Comparison of ENCODE assay signal across 8 cellular contexts in genomic region chrX:23742174-23742692, GRCh38. TPM values are rescaled to one million over a fixed set of nuclear protein-coding genes. Genes with fewer than 3 reads are reported as not detected.
DNase-seq lines count a peak whose midpoint lies in the region; ATAC-seq and TF ChIP-seq lines count a peak whose summit lies in the region.

No MANE protein-coding gene starts in this region.

- DNase-seq in SIG-M5 treated with dmso at 0.1 percent for 504 hours (lab: John Stamatoyannopoulos, UW; ENCODE audit: unreplicated experiment) (peak; percentile 7), SIG-M5 (lab: John Stamatoyannopoulos, UW) (no peak), LoVo (ENCODE audit: low spot score) (peak; percentile 56), fibroblast of lung (ENCODE audit: low read depth in 2 of 2) (peak; percentile 79 to 82)
- DNase-seq in activated CD8-positive, alpha-beta memory T cell treated with anti-CD3 and anti-CD28 coated beads, Interleukin-2, amount 50 U/mL, for 4 hours = peak; percentile 14
- DNase-seq in naive thymus-derived CD8-positive, alpha-beta T cell = peak in 2 of 10 donors; percentile 9 to 15

- no peak for TF ChIP-seq CTCF in fibroblast of lung (conservative IDR thresholded peaks at IDR 0.05 in 1 of 2, IDR thresholded peaks at IDR 0.05 in 1 of 2; ENCODE audit: low read depth in 1 of 2, low read length in 2 of 2)

- no peaks in the 10 kb centered on the region for H3K9me3 ChIP-seq in fibroblast of lung (ENCODE audit: control insufficient read depth, insufficient read depth, low read depth, low read length)

- H2AFZ ChIP-seq in fibroblast of lung (ENCODE audit: low read length) = no peak overlapping the region

- peaks cover 0 to 2% (median 0%) of the 10 kb centered on the region in 9 donors for H3K9me3 Mint-ChIP-seq in naive thymus-derived CD8-positive, alpha-beta T cell

- H3K4me2 ChIP-seq in fibroblast of lung (ENCODE audit: extremely low read depth, insufficient read depth, low read length) = peak overlapping the region; percentile 58

- peak overlapping the region; percentile 78 to 91 (median 89) for H3K4me3 Mint-ChIP-seq in naive thymus-derived CD8-positive, alpha-beta T cell

- H3K4me3 ChIP-seq in fibroblast of lung (replicated peaks in 1 of 4; ENCODE audit: control extremely low read depth in 1 of 4, insufficient read depth in 1 of 4, low read depth in 3 of 4, low read length in 4 of 4) = peak overlapping the region; percentile 49 to 77 (median 62)

- POLR2A ChIA-PET in naive thymus-derived CD8-positive, alpha-beta T cell (lab: Charles Lee) = interaction anchor here (2.5 kb wide), 1 partner anchor 41 kb away, joined by 19 read pairs; the partner anchor contains the start of gene SAT1

- no peaks in the 10 kb centered on the region for H3K27me3 ChIP-seq in fibroblast of lung (ENCODE audit: control insufficient read depth, insufficient read depth, low read length)

- H4K20me1 ChIP-seq in fibroblast of lung (ENCODE audit: control insufficient read depth, extremely low read depth, insufficient read depth, low read length) = peaks cover 2% of the 10 kb centered on the region

- peak overlapping the region; percentile 84 for H3K9ac ChIP-seq in fibroblast of lung (ENCODE audit: insufficient read depth, low read length)

- ATAC-seq in naive thymus-derived CD8-positive, alpha-beta T cell = peak; percentile 17 to 18
- ATAC-seq in GM19351 (IDR thresholded peaks at IDR 0.05; ENCODE audit: unreplicated experiment) (no peak), HG03342 (IDR thresholded peaks at IDR 0.05; ENCODE audit: unreplicated experiment) (no peak)

- peak overlapping the region; percentile 93 for H3K27ac ChIP-seq in fibroblast of lung (ENCODE audit: insufficient read depth, low read length)

- H3K79me2 ChIP-seq in fibroblast of lung (ENCODE audit: control insufficient read depth, insufficient read depth, low read length) = peaks cover 43% of the 10 kb centered on the region

- peak overlapping the region; percentile 22 to 90 (median 77) for H3K27ac Mint-ChIP-seq in naive thymus-derived CD8-positive, alpha-beta T cell

- H3K36me3 ChIP-seq in fibroblast of lung (ENCODE audit: control insufficient read depth, insufficient read depth, low read length) = no peaks in the 10 kb centered on the region

- peaks cover 9 to 48% (median 22%) of the 10 kb centered on the region in 4 donors for H3K4me1 Mint-ChIP-seq in naive thymus-derived CD8-positive, alpha-beta T cell

- no peaks in the 10 kb centered on the region for H3K27me3 Mint-ChIP-seq in naive thymus-derived CD8-positive, alpha-beta T cell

- H3K36me3 Mint-ChIP-seq in naive thymus-derived CD8-positive, alpha-beta T cell = no peaks in the 10 kb centered on the region

- H3K4me1 ChIP-seq in fibroblast of lung (ENCODE audit: control insufficient read depth, extremely low read depth, insufficient read depth, low read length) = no peaks in the 10 kb centered on the region

RNA-seq across cellular contexts. Expression of gene ACOT9, which starts 0.8 kb away (rescaled TPM):
- total RNA-seq in fibroblast of lung = 33.1 and 42.3 TPM in 2 replicates
- polyA plus RNA-seq in fibroblast of lung = 68.7 and 70.9 TPM in 2 replicates
- polyA plus RNA-seq in fibroblast of lung (2012) = 60.8 and 65.7 TPM in 2 replicates
- 8.4 and 11.4 TPM in 2 replicates for polyA minus RNA-seq in fibroblast of lung (ENCODE audit: low replicate concordance)
- total RNA-seq in naive thymus-derived CD8-positive, alpha-beta T cell = 10 to 100 TPM; 14.4 to 14.8 TPM
- polyA plus RNA-seq in naive thymus-derived CD8-positive, alpha-beta T cell = 10 to 100 TPM in 1 of 3 donors, 1 to 10 TPM in 2; 5.9 to 13.0 (median 7.5) TPM

RNA-seq across cellular contexts. Expression of gene SAT1, which starts 40.7 kb away (rescaled TPM):
- 148 TPM in 2 replicates for total RNA-seq in fibroblast of lung
- 118 and 151 TPM in 2 replicates for polyA plus RNA-seq in fibroblast of lung
- polyA plus RNA-seq in fibroblast of lung (2012) = 68.5 and 99.8 TPM in 2 replicates
- polyA minus RNA-seq in fibroblast of lung (ENCODE audit: low replicate concordance) = 7.4 and 17.1 TPM in 2 replicates
- total RNA-seq in naive thymus-derived CD8-positive, alpha-beta T cell = 100 to 1,000 TPM; 116 to 121 TPM
- 10 to 100 TPM; 50.1 to 91.0 (median 83.3) TPM for polyA plus RNA-seq in naive thymus-derived CD8-positive, alpha-beta T cell

Comparison
In these comparisons a context has a peak if more than half of its experiments do, and no peak if none do; other contexts are left out.
1. ATAC-seq: peak in naive thymus-derived CD8-positive, alpha-beta T cell (2 of 2); none in GM19351 (single experiment) and HG03342 (single experiment).